Comparison of ENCODE assay signal across 3 cellular contexts in genomic region chr18:73147591-73147990, GRCh38.
TF ChIP-seq lines count a peak whose summit lies in the region.

No MANE protein-coding gene starts in this region.

TF ChIP-seq in HepG2, 621 proteins besides CTCF, POLR2A, EP300 and RAD21:
- TF ChIP-seq MAFK (conservative IDR thresholded peaks at IDR 0.05 in 1 of 2, IDR thresholded peaks at IDR 0.05 in 1 of 2; ENCODE audit: low read length in 2 of 2) (peak; percentile 89 to 96), NR2F6 (IDR thresholded peaks at IDR 0.05) (no peak), NR2F6 (CRISPR knock-in tag; IDR thresholded peaks at IDR 0.05) (no peak), CHCHD3 (CRISPR knock-in tag; IDR thresholded peaks at IDR 0.05) (no peak), BRD4 (CRISPR knock-in tag; IDR thresholded peaks at IDR 0.05) (no peak), SMAD9 (CRISPR knock-in tag; IDR thresholded peaks at IDR 0.05) (no peak), POGZ (CRISPR knock-in tag; IDR thresholded peaks at IDR 0.05) (no peak), MAFF (IDR thresholded peaks at IDR 0.05; ENCODE audit: low read depth, low read length) (peak; percentile 91), ZNF704 (CRISPR knock-in tag; IDR thresholded peaks at IDR 0.05; ENCODE audit: borderline replicate concordance) (no peak)

TF ChIP-seq in IMR-90, 13 proteins besides CTCF, POLR2A, EP300 and RAD21:
- TF ChIP-seq MAFK (IDR thresholded peaks at IDR 0.05; ENCODE audit: low read depth, low read length) (peak; percentile 96), MAZ (IDR thresholded peaks at IDR 0.05; ENCODE audit: borderline replicate concordance, low read depth, low read length) (no peak)

TF ChIP-seq in H1, 55 proteins besides CTCF, POLR2A, EP300 and RAD21:
- TF ChIP-seq CREB1 (IDR thresholded peaks at IDR 0.05) (no peak), SIN3A (conservative IDR thresholded peaks at IDR 0.05 in 1 of 2, IDR thresholded peaks at IDR 0.05 in 1 of 2; ENCODE audit: low read depth in 1 of 2, low read length in 2 of 2) (no peak), MAFK (IDR thresholded peaks at IDR 0.05; ENCODE audit: low read depth, low read length) (peak; percentile 48; the same call in 1 of the 2 replicates), TBP (IDR thresholded peaks at IDR 0.05; ENCODE audit: low read depth, low read length) (no peak), CTBP2 (IDR thresholded peaks at IDR 0.05; ENCODE audit: borderline replicate concordance, insufficient read depth, insufficient read length, low read length) (no peak)
